Comparison of ENCODE assay signal across 14 cellular contexts in the genomic region with DNA sequence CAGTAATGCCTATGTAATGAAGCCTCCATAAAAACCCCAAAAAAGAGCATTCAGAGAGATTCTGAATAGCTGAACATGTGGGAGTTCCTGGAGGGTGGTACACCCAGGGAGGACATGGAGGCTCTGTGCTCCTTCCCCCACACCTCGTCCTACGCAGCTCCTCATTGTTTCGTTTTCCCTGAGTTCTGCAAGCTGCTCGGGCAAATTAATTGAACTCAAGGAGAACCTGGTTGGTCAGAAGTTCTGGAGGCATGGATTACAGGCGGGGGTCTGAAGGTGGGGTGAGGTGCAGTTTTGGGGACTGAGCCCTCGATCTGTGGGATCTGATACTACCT.
"Had no signal": no experiment of that assay in that cellular context is flagged by ENCODE, and none has a peak within 500 bp of the region (broad histone marks: within the 10 kb centered on the region; RNA-seq: fewer than 3 reads in every experiment).

No MANE protein-coding gene starts in this region.

- H3K4me1 ChIP-seq: neural progenitor cell, tibial nerve had no signal

- H3K27ac ChIP-seq: coronary artery, neural progenitor cell, ovary had no signal

- H3K9ac ChIP-seq: neural progenitor cell had no signal

- H3K4me2 ChIP-seq: neural progenitor cell had no signal

- H3K4me3 Mint-ChIP-seq: activated CD8-positive, alpha-beta memory T cell treated with anti-CD3 and anti-CD28 coated beads, Interleukin-2, amount 10 ng/mL, durations not matched to agents 7 days and 5 days; central memory CD8-positive, alpha-beta T cell; immature natural killer cell; neural progenitor cell; stimulated activated memory B cell treated with anti-CD40 and anti-IgM and Interleukin-4, amounts not matched to agents 10 μg/mL and 1 μg/mL and 100 μg/mL, for 72 hours had no signal

- H3K9me3 ChIP-seq: ovary, tibial nerve had no signal

- H3K27me3 Mint-ChIP-seq: activated CD8-positive, alpha-beta memory T cell treated with anti-CD3 and anti-CD28 coated beads, Interleukin-2, amount 10 ng/mL, durations not matched to agents 7 days and 5 days; central memory CD8-positive, alpha-beta T cell; stimulated activated memory B cell treated with anti-CD40 and anti-IgM and Interleukin-4, amounts not matched to agents 10 μg/mL and 1 μg/mL and 100 μg/mL, for 72 hours had no signal

- DNase-seq: activated CD4-positive, alpha-beta T cell treated with anti-CD3 and anti-CD28 coated beads for 1 hour; activated CD4-positive, alpha-beta T cell treated with anti-CD3 and anti-CD28 coated beads, Interleukin-2, amount 50 U/mL, for 4 hours; activated CD8-positive, alpha-beta memory T cell treated with anti-CD3 and anti-CD28 coated beads, Interleukin-2, amount 10 ng/mL, durations not matched to agents 7 days and 5 days; activated naive CD4-positive, alpha-beta T cell treated with anti-CD3 and anti-CD28 coated beads, Interleukin-2, amount 50 U/mL, for 16 hours; activated T-cell treated with anti-CD3 and anti-CD28 coated beads, Interleukin-2, amount 50 U/mL, for 1 hour; foreskin fibroblast; immature natural killer cell; left cardiac atrium; ovary had no signal

- H2AFZ ChIP-seq: neural progenitor cell had no signal

- H3K27me3 ChIP-seq: neural progenitor cell, ovary, tibial nerve had no signal

- H3K36me3 ChIP-seq: neural progenitor cell, ovary had no signal

- H3K4me3 ChIP-seq: coronary artery, neural progenitor cell, ovary, tibial nerve had no signal

- H3K27ac Mint-ChIP-seq: activated CD8-positive, alpha-beta memory T cell treated with anti-CD3 and anti-CD28 coated beads, Interleukin-2, amount 10 ng/mL, durations not matched to agents 7 days and 5 days; immature natural killer cell; neural progenitor cell; stimulated activated memory B cell treated with anti-CD40 and anti-IgM and Interleukin-4, amounts not matched to agents 10 μg/mL and 1 μg/mL and 100 μg/mL, for 72 hours had no signal

- H3K9me3 Mint-ChIP-seq: central memory CD8-positive, alpha-beta T cell; immature natural killer cell; neural progenitor cell; stimulated activated memory B cell treated with anti-CD40 and anti-IgM and Interleukin-4, amounts not matched to agents 10 μg/mL and 1 μg/mL and 100 μg/mL, for 72 hours had no signal

- H3K36me3 Mint-ChIP-seq: activated CD8-positive, alpha-beta memory T cell treated with anti-CD3 and anti-CD28 coated beads, Interleukin-2, amount 10 ng/mL, durations not matched to agents 7 days and 5 days had no signal

- ATAC-seq: activated CD8-positive, alpha-beta memory T cell treated with anti-CD3 and anti-CD28 coated beads, Interleukin-2, amount 10 ng/mL, durations not matched to agents 7 days and 5 days; left cardiac atrium; stimulated activated memory B cell treated with anti-CD40 and anti-IgM and Interleukin-4, amounts not matched to agents 10 μg/mL and 1 μg/mL and 100 μg/mL, for 72 hours had no signal

- H3K4me1 Mint-ChIP-seq: activated CD8-positive, alpha-beta memory T cell treated with anti-CD3 and anti-CD28 coated beads, Interleukin-2, amount 10 ng/mL, durations not matched to agents 7 days and 5 days; immature natural killer cell; neural progenitor cell; stimulated activated memory B cell treated with anti-CD40 and anti-IgM and Interleukin-4, amounts not matched to agents 10 μg/mL and 1 μg/mL and 100 μg/mL, for 72 hours had no signal
